ENCODE assay signal across 9 cellular contexts in the genomic region with DNA sequence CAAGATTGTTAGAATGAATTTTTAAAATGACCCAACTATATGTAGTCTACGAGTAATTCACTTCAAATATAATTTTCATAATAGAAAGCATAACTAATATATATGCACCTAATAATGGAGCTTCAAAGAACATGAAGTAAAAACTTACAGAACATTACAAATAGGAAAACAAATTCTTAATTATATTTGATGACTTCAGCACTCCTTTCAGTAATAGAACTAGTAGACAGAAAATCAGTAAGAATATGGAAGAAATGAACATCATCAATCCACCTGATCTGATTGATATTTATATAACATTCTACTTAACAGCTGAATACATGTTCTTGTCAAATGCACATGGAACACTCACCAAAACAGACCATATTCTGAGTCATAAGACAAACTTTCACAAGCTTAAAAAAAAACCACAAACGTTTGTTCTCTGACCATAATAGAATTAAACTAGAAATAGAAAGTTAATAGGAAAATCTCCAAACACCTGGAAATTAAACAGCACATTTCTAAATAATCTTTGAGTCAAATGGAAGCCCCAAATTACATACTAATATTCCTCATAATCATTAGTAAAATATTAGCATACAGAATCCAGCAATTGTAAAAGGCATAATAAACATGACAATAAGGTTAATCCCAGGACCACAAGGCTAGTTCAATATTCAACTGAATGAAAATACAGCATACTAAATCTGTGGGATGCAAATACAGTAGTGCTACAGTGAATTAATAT. TPM values are rescaled to one million over a fixed set of nuclear protein-coding genes. Genes with fewer than 3 reads are reported as not detected.
A peak's percentile ranks its signal among the peaks of the same experiment; 100 is the strongest.
DNase-seq lines count a peak whose midpoint lies in the region; ATAC-seq and TF ChIP-seq lines count a peak whose summit lies in the region.
"Had no signal": no experiment of that assay in that cellular context is flagged by ENCODE, and none has a peak within 500 bp of the region (broad histone marks: within the 10 kb centered on the region; RNA-seq: fewer than 3 reads in every experiment).

No MANE protein-coding gene starts in this region.

- intact Hi-C loops in adrenal gland (cut with DNase I), result no loop called here

- no peaks in the 10 kb centered on the region for H3K36me3 ChIP-seq in adrenal gland (replicated peaks in 1 of 2)

- no peak overlapping the region for H3K4me3 ChIP-seq in adrenal gland
- H3K4me3 ChIP-seq: SJCRH30 had no signal

- no peak overlapping the region for H3K27ac ChIP-seq in adrenal gland
- H3K27ac ChIP-seq: SJCRH30 had no signal

- no peaks in the 10 kb centered on the region for H3K9me3 ChIP-seq in adrenal gland (replicated peaks in 1 of 3)

- TF ChIP-seq POLR2A in adrenal gland (IDR thresholded peaks at IDR 0.05), result no peak

- DNase-seq in pulmonary artery endothelial cell (ENCODE audit: low read depth, low spot score) (peak; percentile 8), adrenal gland (no peak), NCI-H526 treated with DMSO at 0.1 percent for 48 hours (lab: John Stamatoyannopoulos, UW) (no peak), NCI-H1105 treated with DMSO at 0.1 percent for 48 hours (lab: John Stamatoyannopoulos, UW) (no peak)
- DNase-seq in activated T-cell treated with anti-CD3 and anti-CD28 coated beads, Interleukin-2, amount 50 U/mL, for 48 hours, result no peak

- ATAC-seq in GM18909 (IDR thresholded peaks at IDR 0.05; ENCODE audit: poor library complexity, unreplicated experiment) (peak; percentile 80), HG02981 (IDR thresholded peaks at IDR 0.05; ENCODE audit: unreplicated experiment) (peak; percentile 73), SK-N-SH treated with all-trans-retinoic acid at 6 μM for 48 hours (peak; percentile 74)

- 43 to 53% (median 50%) methylated on average over 2 of the region's 2 CpGs for WGBS in adrenal gland, 4 donors

- peaks cover 0 to 20% of the 10 kb centered on the region in 2 donors for H3K4me1 ChIP-seq in adrenal gland (replicated peaks in 1 of 2)

- TF ChIP-seq CTCF in adrenal gland (IDR thresholded peaks at IDR 0.05), result no peak

- no peaks in the 10 kb centered on the region for H3K27me3 ChIP-seq in adrenal gland
- H3K27me3 ChIP-seq: SJCRH30 had no signal

TF ChIP-seq in SK-N-SH treated with all-trans-retinoic acid at 6 μM for 48 hours, 23 proteins besides CTCF, POLR2A, EP300 and RAD21:
- TF ChIP-seq SNAI2 (CRISPR knock-in tag; IDR thresholded peaks at IDR 0.05) (no peak), ISL1 (CRISPR knock-in tag; IDR thresholded peaks at IDR 0.05) (peak; percentile 53; the same call in 1 of the 2 replicates)

RNA-seq across cellular contexts. Expression of a gene that starts 48.0 kb away (rescaled TPM):
- 12.5 and 17.4 TPM in 2 replicates for total RNA-seq in pulmonary artery endothelial cell
- total RNA-seq in adrenal gland, result 10 to 100 TPM; 16.2 to 50.3 (median 26.9) TPM
- polyA plus RNA-seq in adrenal gland, result 10 to 100 TPM in 1 of 3 donors, 1 to 10 TPM in 2; 5.0 to 15.2 (median 9.7) TPM
